ENCODE assay signal across 22 cellular contexts in genomic region chr10:49613882-49614241, GRCh38. TPM values are rescaled to one million over a fixed set of nuclear protein-coding genes. Genes with fewer than 3 reads are reported as not detected.
DNase-seq lines count a peak whose midpoint lies in the region; ATAC-seq lines count a peak whose summit lies in the region.
"Had no signal": no experiment of that assay in that cellular context is flagged by ENCODE, and none has a peak within 500 bp of the region (broad histone marks: within the 10 kb centered on the region; RNA-seq: fewer than 3 reads in every experiment).

Gene CHAT (plus strand): TSS chr10:49614037. CDS start chr10:49614190, 153 bp downstream.

- no peak within 1 kb of the TSS for H3K27ac Mint-ChIP-seq in activated T-cell treated with anti-CD3 and anti-CD28 coated beads, Interleukin-2, amount 50 U/mL, for 24 hours
- H3K27ac Mint-ChIP-seq in T-helper 17 cell, result no peak within 1 kb of the TSS
- H3K27ac Mint-ChIP-seq in activated CD4-positive, alpha-beta memory T cell treated with anti-CD3 and anti-CD28 coated beads, Interleukin-2, amount 10 ng/mL, durations not matched to agents 7 days and 5 days, result no peak within 1 kb of the TSS
- H3K27ac Mint-ChIP-seq: activated CD4-positive, alpha-beta T cell treated with anti-CD3 and anti-CD28 coated beads for 36 hours; activated naive CD4-positive, alpha-beta T cell treated with anti-CD3 and anti-CD28 coated beads for 36 hours had no signal

- peaks cover 14% of the 10 kb centered on the region for H3K4me1 Mint-ChIP-seq in activated T-cell treated with anti-CD3 and anti-CD28 coated beads, Interleukin-2, amount 50 U/mL, for 24 hours (ENCODE audit: low read depth)
- H3K4me1 Mint-ChIP-seq in activated T-cell treated with anti-CD3 and anti-CD28 coated beads, Interleukin-2, amount 50 U/mL, for 4 hours (ENCODE audit: low read depth), result peaks cover 2% of the 10 kb centered on the region
- peaks cover 5% of the 10 kb centered on the region for H3K4me1 Mint-ChIP-seq in T-helper 17 cell
- H3K4me1 Mint-ChIP-seq in activated CD4-positive, alpha-beta memory T cell treated with anti-CD3 and anti-CD28 coated beads, Interleukin-2, amount 10 ng/mL, durations not matched to agents 7 days and 5 days, result peaks cover 2% of the 10 kb centered on the region

- peaks cover 85% of the 10 kb centered on the region for H3K27me3 Mint-ChIP-seq in activated T-cell treated with anti-CD3 and anti-CD28 coated beads, Interleukin-2, amount 50 U/mL, for 24 hours
- peaks cover 75% of the 10 kb centered on the region for H3K27me3 Mint-ChIP-seq in activated T-cell treated with anti-CD3 and anti-CD28 coated beads, Interleukin-2, amount 50 U/mL, for 4 hours (ENCODE audit: low read depth)
- peaks cover 78% of the 10 kb centered on the region for H3K27me3 Mint-ChIP-seq in T-helper 17 cell
- peaks cover 61% of the 10 kb centered on the region for H3K27me3 Mint-ChIP-seq in activated CD4-positive, alpha-beta memory T cell treated with anti-CD3 and anti-CD28 coated beads, Interleukin-2, amount 10 ng/mL, durations not matched to agents 7 days and 5 days

- no peak for ATAC-seq in activated T-cell treated with anti-CD3 and anti-CD28 coated beads, Interleukin-2, amount 50 U/mL, for 4 hours
- no peak for ATAC-seq in T-helper 17 cell
- no peak for ATAC-seq in GM18907 (IDR thresholded peaks at IDR 0.05; ENCODE audit: unreplicated experiment)
- ATAC-seq: activated CD4-positive, alpha-beta T cell treated with anti-CD3 and anti-CD28 coated beads for 36 hours; heart left ventricle had no signal

- peaks cover 92% of the 10 kb centered on the region for H3K27me3 ChIP-seq in iPS-15b (ENCODE audit: control insufficient read depth, insufficient read depth, low read length)

- H3K4me3 ChIP-seq in iPS-15b (ENCODE audit: low read depth, low read length), result peak within 1 kb of the TSS; percentile 41
- H3K4me3 ChIP-seq: BLaER1 treated with 17β-estradiol and CSF1 and Interleukin-3, amounts not matched to agents 10 nM and 100 nM; GM23248; heart left ventricle had no signal

- intact Hi-C loops in posterior vena cava (cut with DNase I), result no loop called here

- H3K9ac ChIP-seq in iPS-15b (ENCODE audit: low read depth, low read length), result no peak within 1 kb of the TSS
- H3K9ac ChIP-seq: BLaER1 treated with 17β-estradiol and CSF1 and Interleukin-3, amounts not matched to agents 10 nM and 100 nM; GM23248 had no signal

- POLR2A ChIA-PET in activated CD4-positive, alpha-beta memory T cell treated with anti-CD3 and anti-CD28 coated beads, Interleukin-2, amount 10 ng/mL, durations not matched to agents 7 days and 5 days (lab: Charles Lee), result no interaction called here

- H3K4me3 Mint-ChIP-seq in activated T-cell treated with anti-CD3 and anti-CD28 coated beads, Interleukin-2, amount 50 U/mL, for 24 hours, result no peak within 1 kb of the TSS
- H3K4me3 Mint-ChIP-seq in activated T-cell treated with anti-CD3 and anti-CD28 coated beads, Interleukin-2, amount 50 U/mL, for 4 hours, result no peak within 1 kb of the TSS
- H3K4me3 Mint-ChIP-seq in T-helper 17 cell, result peak within 1 kb of the TSS; percentile 26
- H3K4me3 Mint-ChIP-seq in activated CD4-positive, alpha-beta memory T cell treated with anti-CD3 and anti-CD28 coated beads, Interleukin-2, amount 10 ng/mL, durations not matched to agents 7 days and 5 days, result no peak within 1 kb of the TSS
- H3K4me3 Mint-ChIP-seq: activated CD4-positive, alpha-beta T cell treated with anti-CD3 and anti-CD28 coated beads for 36 hours; activated naive CD4-positive, alpha-beta T cell treated with anti-CD3 and anti-CD28 coated beads for 36 hours had no signal

- peaks cover 7% of the 10 kb centered on the region for H3K4me1 ChIP-seq in iPS-15b (ENCODE audit: control insufficient read depth, insufficient read depth, low read length)
- H3K4me1 ChIP-seq: BLaER1 treated with 17β-estradiol and CSF1 and Interleukin-3, amounts not matched to agents 10 nM and 100 nM had no signal

- no peaks in the 10 kb centered on the region for H3K36me3 Mint-ChIP-seq in activated T-cell treated with anti-CD3 and anti-CD28 coated beads, Interleukin-2, amount 50 U/mL, for 24 hours (ENCODE audit: low read depth)
- H3K36me3 Mint-ChIP-seq in activated T-cell treated with anti-CD3 and anti-CD28 coated beads, Interleukin-2, amount 50 U/mL, for 4 hours (ENCODE audit: insufficient read depth), result no peaks in the 10 kb centered on the region
- peaks cover 3% of the 10 kb centered on the region for H3K36me3 Mint-ChIP-seq in T-helper 17 cell (ENCODE audit: low read depth)
- H3K36me3 Mint-ChIP-seq in activated CD4-positive, alpha-beta memory T cell treated with anti-CD3 and anti-CD28 coated beads, Interleukin-2, amount 10 ng/mL, durations not matched to agents 7 days and 5 days (ENCODE audit: low read depth), result peaks cover 12% of the 10 kb centered on the region

- H3K9me3 ChIP-seq in T-helper 17 cell (ENCODE audit: control insufficient read depth, low read length, poor library complexity, severe bottlenecking), result no peaks in the 10 kb centered on the region
- H3K9me3 ChIP-seq in iPS-15b (ENCODE audit: control insufficient read depth, insufficient read depth, low read length), result no peaks in the 10 kb centered on the region
- H3K9me3 ChIP-seq: heart left ventricle had no signal

- H3K9me3 Mint-ChIP-seq in activated T-cell treated with anti-CD3 and anti-CD28 coated beads, Interleukin-2, amount 50 U/mL, for 24 hours, result peaks cover 2% of the 10 kb centered on the region
- H3K9me3 Mint-ChIP-seq in activated T-cell treated with anti-CD3 and anti-CD28 coated beads, Interleukin-2, amount 50 U/mL, for 4 hours, result peaks cover 3% of the 10 kb centered on the region
- no peaks in the 10 kb centered on the region for H3K9me3 Mint-ChIP-seq in activated CD4-positive, alpha-beta memory T cell treated with anti-CD3 and anti-CD28 coated beads, Interleukin-2, amount 10 ng/mL, durations not matched to agents 7 days and 5 days

- H3K36me3 ChIP-seq in iPS-15b (ENCODE audit: control insufficient read depth, insufficient read depth, low read length), result no peaks in the 10 kb centered on the region
- H3K36me3 ChIP-seq: BLaER1 treated with 17β-estradiol and CSF1 and Interleukin-3, amounts not matched to agents 10 nM and 100 nM; heart left ventricle had no signal

- peak; percentile 12 for DNase-seq in activated T-cell treated with anti-CD3 and anti-CD28 coated beads, Interleukin-2, amount 50 U/mL, for 24 hours
- DNase-seq in activated T-cell treated with anti-CD3 and anti-CD28 coated beads, Interleukin-2, amount 50 U/mL, for 4 hours, result no peak
- DNase-seq in T-helper 17 cell (no peak), posterior vena cava (ENCODE audit: low spot score) (peak; percentile 28)
- no peak for DNase-seq in activated CD4-positive, alpha-beta memory T cell treated with anti-CD3 and anti-CD28 coated beads, Interleukin-2, amount 10 ng/mL, durations not matched to agents 7 days and 5 days
- DNase-seq in stimulated activated CD4-positive, alpha-beta T cell treated with anti-CD3 and anti-CD28 coated beads, Interleukin-1b, Interleukin-23, amount 100 ng/mL, for 48 hours, result no peak
- DNase-seq: activated CD4-positive, alpha-beta T cell treated with anti-CD3 and anti-CD28 coated beads for 36 hours; activated naive CD4-positive, alpha-beta T cell treated with anti-CD3 and anti-CD28 coated beads for 36 hours; GM23248; naive B cell; NK-92 treated with Interleukin-12 subunit alpha and Interleukin-12 subunit beta, amount 100 ng/mL, for 24 hours; stimulated activated CD8-positive, alpha-beta memory T cell treated with anti-CD3 and anti-CD28 coated beads, Interleukin-4, amount 100 ng/mL, for 48 hours; substantia nigra had no signal

- CTCF ChIA-PET in activated CD4-positive, alpha-beta memory T cell treated with anti-CD3 and anti-CD28 coated beads, Interleukin-2, amount 10 ng/mL, durations not matched to agents 7 days and 5 days (lab: Charles Lee), result no interaction called here

RNA-seq across cellular contexts. Expression of gene CHAT, which starts in this region (rescaled TPM):
- not detected for total RNA-seq in activated T-cell treated with anti-CD3 and anti-CD28 coated beads, Interleukin-2, amount 50 U/mL, for 4 hours
- total RNA-seq in T-helper 17 cell (not detected), posterior vena cava (not detected)
- not detected for total RNA-seq in activated CD4-positive, alpha-beta memory T cell treated with anti-CD3 and anti-CD28 coated beads, Interleukin-2, amount 10 ng/mL, durations not matched to agents 7 days and 5 days
- total RNA-seq: activated CD4-positive, alpha-beta T cell treated with anti-CD3 and anti-CD28 coated beads for 36 hours; activated naive CD4-positive, alpha-beta T cell treated with anti-CD3 and anti-CD28 coated beads for 36 hours; G401; GM23248; heart left ventricle; kidney epithelial cell; lung microvascular endothelial cell; M059J; pulmonary artery endothelial cell had no signal

Comparison
In these comparisons a context has a peak if more than half of its experiments do, and no peak if none do; other contexts are left out.
1. Peak in DNase-seq in posterior vena cava; RNA of the gene not detected or under 1 TPM.